Comparison of ENCODE assay signal across 29 cellular contexts in genomic region chr15:73380661-73381060, GRCh38. TPM values are rescaled to one million over a fixed set of nuclear protein-coding genes. Genes with fewer than 3 reads are reported as not detected.
"Had no signal": no experiment of that assay in that cellular context is flagged by ENCODE, and none has a peak within 500 bp of the region (broad histone marks: within the 10 kb centered on the region; RNA-seq: fewer than 3 reads in every experiment).

No MANE protein-coding gene starts in this region.

- DNase-seq: colonic mucosa; cortex of kidney; effector CD8-positive, alpha-beta T cell; effector memory CD8-positive, alpha-beta T cell; endodermal cell; erythroblast; esophagus squamous epithelium; foreskin fibroblast; foreskin melanocyte; gastrocnemius medialis; glutamatergic neuron; head of caudate nucleus; heart right ventricle; left cardiac atrium; left lung; left ventricle myocardium superior; lower lobe of right lung; mesenchymal stem cell; mucosa of descending colon; naive B cell had no signal

- H3K27me3 ChIP-seq: colonic mucosa had no signal

- H3K36me3 ChIP-seq: colonic mucosa, esophagus squamous epithelium, gastrocnemius medialis, heart right ventricle, left lung, lower lobe of right lung had no signal

- H3K9me3 ChIP-seq: colonic mucosa, gastrocnemius medialis, lower lobe of right lung had no signal

- ATAC-seq: effector memory CD8-positive, alpha-beta T cell; esophagus mucosa; gastrocnemius medialis; heart right ventricle; left cardiac atrium; left lung; left ventricle myocardium superior; lower lobe of right lung; mucosa of descending colon had no signal

- H3K4me1 ChIP-seq: colonic mucosa, esophagus squamous epithelium, gastrocnemius medialis, left lung, lower lobe of right lung had no signal

- FAIRE-seq: endometrium, islet of Langerhans, keratinocyte had no signal

- H3K27ac ChIP-seq: colonic mucosa, epithelial cell of prostate, esophagus squamous epithelium, gastrocnemius medialis, heart right ventricle, left lung, lower lobe of right lung had no signal

- H3K4me3 ChIP-seq: colonic mucosa, esophagus squamous epithelium, gastrocnemius medialis, heart right ventricle, left lung, lower lobe of right lung, mucosa of descending colon had no signal

RNA-seq across cellular contexts. Expression of gene HCN4, which starts 11.9 kb away (rescaled TPM):
- total RNA-seq: dermis microvascular lymphatic vessel endothelial cell, esophagus mucosa, esophagus squamous epithelium, gastrocnemius medialis, lung microvascular endothelial cell, mesenteric fat pad, myocyte had no signal
- polyA plus RNA-seq: keratinocyte had no signal
